ENCODE assay signal across 12 cellular contexts in the genomic region with DNA sequence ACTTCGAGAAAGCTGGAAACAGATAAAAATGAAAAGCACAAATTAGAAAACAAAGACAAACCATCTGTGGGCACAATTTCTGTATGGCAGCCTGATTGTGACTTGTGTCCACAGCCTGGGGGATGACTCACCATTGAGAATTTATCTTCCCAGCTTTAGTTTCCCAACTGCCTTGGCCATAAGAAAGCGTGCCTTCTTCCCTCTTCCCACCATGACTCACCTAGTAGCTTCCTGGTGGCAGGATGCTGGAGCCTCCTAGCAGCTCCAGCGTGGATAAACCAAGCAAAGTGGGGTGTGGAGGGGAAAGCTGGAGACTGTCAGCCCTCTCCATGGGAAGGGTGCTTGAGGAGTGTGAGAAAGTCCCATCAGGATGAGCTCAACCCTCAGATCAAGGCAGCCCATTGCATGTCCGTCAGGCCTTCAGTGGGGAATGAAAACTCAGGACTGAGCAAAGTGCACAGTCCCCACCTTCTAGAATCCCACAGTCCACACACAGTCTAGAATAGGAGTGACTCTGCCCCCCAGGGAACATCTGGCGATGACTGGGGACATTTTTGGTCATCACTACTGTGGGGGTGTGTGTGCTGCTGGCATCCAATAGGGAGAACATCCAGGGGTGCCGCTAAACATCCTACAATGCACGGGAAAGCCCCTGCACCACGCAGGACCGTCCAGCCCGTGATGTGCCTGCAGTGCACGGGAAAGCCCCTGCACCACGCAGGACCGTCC. TPM values are rescaled to one million over a fixed set of nuclear protein-coding genes. Genes with fewer than 3 reads are reported as not detected.
A peak's percentile ranks its signal among the peaks of the same experiment; 100 is the strongest.
DNase-seq lines count a peak whose midpoint lies in the region; ATAC-seq and TF ChIP-seq lines count a peak whose summit lies in the region.
"Had no signal": no experiment of that assay in that cellular context is flagged by ENCODE, and none has a peak within 500 bp of the region (broad histone marks: within the 10 kb centered on the region; RNA-seq: fewer than 3 reads in every experiment).

No MANE protein-coding gene starts in this region.

- WGBS in heart right ventricle, 2 donors, result 76 to 83% methylated on average over 10 to 13 of the region's 13 CpGs

- H3K27ac Mint-ChIP-seq in activated CD4-positive, alpha-beta T cell treated with anti-CD3 and anti-CD28 coated beads for 36 hours, result peak overlapping the region; percentile 93

- H3K36me3 ChIP-seq in heart right ventricle, result no peaks in the 10 kb centered on the region
- H3K36me3 ChIP-seq: heart left ventricle, neutrophil had no signal

- ATAC-seq in activated CD4-positive, alpha-beta T cell treated with anti-CD3 and anti-CD28 coated beads for 36 hours, result peak; percentile 19
- ATAC-seq in SK-N-SH treated with all-trans-retinoic acid at 6 μM for 48 hours (peak; percentile 67), heart right ventricle (no peak), HG03135 (IDR thresholded peaks at IDR 0.05; ENCODE audit: unreplicated experiment) (no peak), HG03045 (IDR thresholded peaks at IDR 0.05; ENCODE audit: unreplicated experiment) (no peak)
- ATAC-seq: heart left ventricle had no signal

- H3K9me3 ChIP-seq in heart right ventricle, result no peaks in the 10 kb centered on the region
- H3K9me3 ChIP-seq: heart left ventricle, neutrophil had no signal

- H3K4me3 ChIP-seq in heart right ventricle, result no peak overlapping the region
- H3K4me3 ChIP-seq: heart left ventricle had no signal

- H3K4me1 ChIP-seq in heart right ventricle, result peaks cover 0 to 27% (median 13%) of the 10 kb centered on the region in 9 donors

- POLR2A ChIA-PET in activated CD4-positive, alpha-beta T cell treated with anti-CD3 and anti-CD28 coated beads for 36 hours (lab: Charles Lee), result interaction anchor here (0.9 to 4.3 kb wide), 3 partner anchors 45 to 387 kb away, joined by 3 to 41 read pairs (median 22); no protein-coding TSS in a partner anchor

- H3K9me3 Mint-ChIP-seq in activated CD4-positive, alpha-beta T cell treated with anti-CD3 and anti-CD28 coated beads for 36 hours (ENCODE audit: low read depth), result peaks cover 32% of the 10 kb centered on the region

- peaks cover 37% of the 10 kb centered on the region for H3K36me3 Mint-ChIP-seq in activated CD4-positive, alpha-beta T cell treated with anti-CD3 and anti-CD28 coated beads for 36 hours (ENCODE audit: low read depth)

- peaks cover 0 to 16% (median 0%) of the 10 kb centered on the region in 7 donors for H3K27me3 ChIP-seq in heart right ventricle

- no peak overlapping the region for H3K27ac ChIP-seq in heart right ventricle
- H3K27ac ChIP-seq: heart left ventricle, neutrophil had no signal

- CTCF ChIA-PET in activated CD4-positive, alpha-beta T cell treated with anti-CD3 and anti-CD28 coated beads for 36 hours (lab: Charles Lee), result interaction anchor here (0.6 to 1.2 kb wide), 3 partner anchors 8 to 182 kb away, joined by 3 read pairs; no protein-coding TSS in a partner anchor

- intact Hi-C loops in activated CD4-positive, alpha-beta T cell treated with anti-CD3 and anti-CD28 coated beads for 36 hours (cut with DNase I, micrococcal nuclease), result loop anchor here (1.0 to 10.0 kb wide), 7 partner anchors 10 to 381 kb away; partner anchors contain the start of gene ASB2 (in 1 of the 2)
- intact Hi-C loops in heart right ventricle (cut with DNase I), result no loop called here

- peaks cover 2% of the 10 kb centered on the region for H3K27me3 Mint-ChIP-seq in activated CD4-positive, alpha-beta T cell treated with anti-CD3 and anti-CD28 coated beads for 36 hours

- TF ChIP-seq CTCF in heart right ventricle (IDR thresholded peaks at IDR 0.05), result no peak

- peak overlapping the region; percentile 38 for H3K4me3 Mint-ChIP-seq in activated CD4-positive, alpha-beta T cell treated with anti-CD3 and anti-CD28 coated beads for 36 hours

- peak; percentile 57 for DNase-seq in activated CD4-positive, alpha-beta T cell treated with anti-CD3 and anti-CD28 coated beads for 36 hours
- no peak for DNase-seq in activated CD4-positive, alpha-beta T cell treated with anti-CD3 and anti-CD28 coated beads, Interleukin-2, amount 50 U/mL, for 1 hour
- DNase-seq in fibroblast of the conjunctiva (ENCODE audit: low read depth) (peak; percentile 53), stromal cell of bone marrow (ENCODE audit: low read depth) (peak; percentile 94), heart right ventricle (no peak)
- DNase-seq: heart left ventricle, NCI-H187 had no signal

- H3K4me1 Mint-ChIP-seq in activated CD4-positive, alpha-beta T cell treated with anti-CD3 and anti-CD28 coated beads for 36 hours, result peaks cover 82% of the 10 kb centered on the region

TF ChIP-seq in SK-N-SH treated with all-trans-retinoic acid at 6 μM for 48 hours, 23 proteins besides CTCF, POLR2A, EP300 and RAD21:
- no peak for TF ChIP-seq TCF4 (CRISPR knock-in tag; IDR thresholded peaks at IDR 0.05; ENCODE audit: borderline replicate concordance)
- no peak for TF ChIP-seq ZNF70 (CRISPR knock-in tag; IDR thresholded peaks at IDR 0.05)
- no peak for TF ChIP-seq TOX (CRISPR knock-in tag; IDR thresholded peaks at IDR 0.05; ENCODE audit: borderline replicate concordance)
- no peak for TF ChIP-seq ESRRG (CRISPR knock-in tag; IDR thresholded peaks at IDR 0.05)
- TF ChIP-seq, protein P1, sequence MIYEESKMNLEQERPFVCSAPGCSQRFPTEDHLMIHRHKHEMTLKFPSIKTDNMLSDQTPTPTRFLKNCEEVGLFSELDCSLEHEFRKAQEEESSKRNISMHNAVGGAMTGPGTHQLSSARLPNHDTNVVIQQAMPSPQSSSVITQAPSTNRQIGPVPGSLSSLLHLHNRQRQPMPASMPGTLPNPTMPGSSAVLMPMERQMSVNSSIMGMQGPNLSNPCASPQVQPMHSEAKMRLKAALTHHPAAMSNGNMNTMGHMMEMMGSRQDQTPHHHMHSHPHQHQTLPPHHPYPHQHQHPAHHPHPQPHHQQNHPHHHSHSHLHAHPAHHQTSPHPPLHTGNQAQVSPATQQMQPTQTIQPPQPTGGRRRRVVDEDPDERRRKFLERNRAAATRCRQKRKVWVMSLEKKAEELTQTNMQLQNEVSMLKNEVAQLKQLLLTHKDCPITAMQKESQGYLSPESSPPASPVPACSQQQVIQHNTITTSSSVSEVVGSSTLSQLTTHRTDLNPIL (CRISPR knock-in tag; IDR thresholded peaks at IDR 0.05; ENCODE audit: low read depth), result no peak

RNA-seq across cellular contexts. Expression of gene SERPINA2, which starts 21.0 kb away (rescaled TPM):
- total RNA-seq in activated CD4-positive, alpha-beta T cell treated with anti-CD3 and anti-CD28 coated beads for 36 hours, result not detected
- not detected for total RNA-seq in heart right ventricle
- not detected for polyA plus RNA-seq in heart right ventricle
- total RNA-seq: heart left ventricle; T-helper 1 cell treated with Interleukin-12 subunit alpha and Interleukin-12 subunit beta and Interleukin-4 antibody, amounts not matched to agents 30 ng/mL and 1 ng/mL, for 36 hours had no signal
- polyA plus RNA-seq: heart left ventricle had no signal

RNA-seq across cellular contexts. Expression of gene SERPINA6, which starts 22.4 kb away (rescaled TPM):
- not detected for total RNA-seq in activated CD4-positive, alpha-beta T cell treated with anti-CD3 and anti-CD28 coated beads for 36 hours
- not detected for total RNA-seq in heart right ventricle
- polyA plus RNA-seq in heart right ventricle, result not detected
- total RNA-seq: heart left ventricle; T-helper 1 cell treated with Interleukin-12 subunit alpha and Interleukin-12 subunit beta and Interleukin-4 antibody, amounts not matched to agents 30 ng/mL and 1 ng/mL, for 36 hours had no signal
- polyA plus RNA-seq: heart left ventricle had no signal

RNA-seq across cellular contexts. Expression of gene SERPINA1, which starts 42.9 kb away (rescaled TPM):
- 100 to 1,000 TPM; 102 to 140 TPM for total RNA-seq in activated CD4-positive, alpha-beta T cell treated with anti-CD3 and anti-CD28 coated beads for 36 hours
- 10 to 100 TPM in 1 of 10 donors, 1 to 10 TPM in 9; 1.9 to 38.3 (median 3.8) TPM for total RNA-seq in heart right ventricle
- polyA plus RNA-seq in heart right ventricle, result 1 to 10 TPM; 1.1 to 8.7 TPM

RNA-seq across cellular contexts. Expression of gene SERPINA10, which starts 52.4 kb away (rescaled TPM):
- total RNA-seq in activated CD4-positive, alpha-beta T cell treated with anti-CD3 and anti-CD28 coated beads for 36 hours, result not detected
- total RNA-seq in heart right ventricle, result not detected
- not detected for polyA plus RNA-seq in heart right ventricle
- total RNA-seq: heart left ventricle; T-helper 1 cell treated with Interleukin-12 subunit alpha and Interleukin-12 subunit beta and Interleukin-4 antibody, amounts not matched to agents 30 ng/mL and 1 ng/mL, for 36 hours had no signal
- polyA plus RNA-seq: heart left ventricle had no signal

Comparison
In these comparisons a context has a peak if more than half of its experiments do, and no peak if none do; other contexts are left out.
1. DNase-seq: peak in activated CD4-positive, alpha-beta T cell treated with anti-CD3 and anti-CD28 coated beads for 36 hours (single experiment), fibroblast of the conjunctiva (single experiment) and stromal cell of bone marrow (single experiment); none in activated CD4-positive, alpha-beta T cell treated with anti-CD3 and anti-CD28 coated beads, Interleukin-2, amount 50 U/mL, for 1 hour (single experiment) and heart right ventricle (0 of 2).
2. ATAC-seq: peak in activated CD4-positive, alpha-beta T cell treated with anti-CD3 and anti-CD28 coated beads for 36 hours (single experiment) and SK-N-SH treated with all-trans-retinoic acid at 6 μM for 48 hours (single experiment); none in heart right ventricle (0 of 8), HG03135 (single experiment) and HG03045 (single experiment).
3. intact Hi-C loops: an anchor here in activated CD4-positive, alpha-beta T cell treated with anti-CD3 and anti-CD28 coated beads for 36 hours (1.0 to 10.0 kb wide); none called in heart right ventricle.